In genomic region chr5:71887680-71888079, GRCh38 we compare ENCODE assay signal across 8 cellular contexts.
DNase-seq lines count a peak whose midpoint lies in the region; ATAC-seq lines count a peak whose summit lies in the region.

No MANE protein-coding gene starts in this region.

- peak; percentile 98 for ATAC-seq in GM21576 (IDR thresholded peaks at IDR 0.05; ENCODE audit: unreplicated experiment)
- ATAC-seq in stimulated activated naive B cell treated with anti-CD40 and anti-IgM and Interleukin-4, amounts not matched to agents 10 μg/mL and 1 μg/mL and 100 μg/mL, for 72 hours (replicated peaks), result peak; percentile 97 to 100

- peaks cover 2% of the 10 kb centered on the region for H3K36me3 Mint-ChIP-seq in activated naive CD4-positive, alpha-beta T cell treated with anti-CD3 and anti-CD28 coated beads, Interleukin-2, amount 10 ng/mL, durations not matched to agents 7 days and 5 days
- H3K36me3 Mint-ChIP-seq in stimulated activated naive B cell treated with anti-CD40 and anti-IgM and Interleukin-4, amounts not matched to agents 10 μg/mL and 1 μg/mL and 100 μg/mL, for 72 hours, result no peaks in the 10 kb centered on the region

- DNase-seq in activated naive CD4-positive, alpha-beta T cell treated with anti-CD3 and anti-CD28 coated beads, Interleukin-2, amount 10 ng/mL, durations not matched to agents 7 days and 5 days, result no peak
- no peak for DNase-seq in activated naive CD4-positive, alpha-beta T cell (lab: John Stamatoyannopoulos, UW)
- DNase-seq in HT-29 (ENCODE audit: low spot score) (peak; percentile 50), SKM-1 (lab: John Stamatoyannopoulos, UW; ENCODE audit: unreplicated experiment) (peak; percentile 36), foreskin melanocyte (peak; percentile 35), islet precursor cell (no peak)
- DNase-seq in stimulated activated naive B cell treated with anti-CD40 and anti-IgM and Interleukin-4, amounts not matched to agents 10 μg/mL and 1 μg/mL and 100 μg/mL, for 72 hours, result peak; percentile 15

- peaks cover 2% of the 10 kb centered on the region for H3K4me1 Mint-ChIP-seq in activated naive CD4-positive, alpha-beta T cell treated with anti-CD3 and anti-CD28 coated beads, Interleukin-2, amount 10 ng/mL, durations not matched to agents 7 days and 5 days
- peaks cover 0 to 1% of the 10 kb centered on the region in 2 donors for H3K4me1 Mint-ChIP-seq in stimulated activated naive B cell treated with anti-CD40 and anti-IgM and Interleukin-4, amounts not matched to agents 10 μg/mL and 1 μg/mL and 100 μg/mL, for 72 hours

- H3K4me3 Mint-ChIP-seq in activated naive CD4-positive, alpha-beta T cell treated with anti-CD3 and anti-CD28 coated beads, Interleukin-2, amount 10 ng/mL, durations not matched to agents 7 days and 5 days, result no peak overlapping the region
- H3K4me3 Mint-ChIP-seq in stimulated activated naive B cell treated with anti-CD40 and anti-IgM and Interleukin-4, amounts not matched to agents 10 μg/mL and 1 μg/mL and 100 μg/mL, for 72 hours, result no peak overlapping the region

- H3K27me3 Mint-ChIP-seq in activated naive CD4-positive, alpha-beta T cell treated with anti-CD3 and anti-CD28 coated beads, Interleukin-2, amount 10 ng/mL, durations not matched to agents 7 days and 5 days, result peaks cover 21% of the 10 kb centered on the region
- peaks cover 31 to 37% of the 10 kb centered on the region in 2 donors for H3K27me3 Mint-ChIP-seq in stimulated activated naive B cell treated with anti-CD40 and anti-IgM and Interleukin-4, amounts not matched to agents 10 μg/mL and 1 μg/mL and 100 μg/mL, for 72 hours

- CTCF ChIA-PET in activated naive CD4-positive, alpha-beta T cell treated with anti-CD3 and anti-CD28 coated beads, Interleukin-2, amount 10 ng/mL, durations not matched to agents 7 days and 5 days (lab: Charles Lee), result no interaction called here

- H3K27ac Mint-ChIP-seq in activated naive CD4-positive, alpha-beta T cell treated with anti-CD3 and anti-CD28 coated beads, Interleukin-2, amount 10 ng/mL, durations not matched to agents 7 days and 5 days, result peak overlapping the region; percentile 49
- H3K27ac Mint-ChIP-seq in stimulated activated naive B cell treated with anti-CD40 and anti-IgM and Interleukin-4, amounts not matched to agents 10 μg/mL and 1 μg/mL and 100 μg/mL, for 72 hours, result no peak overlapping the region

- peaks cover 6% of the 10 kb centered on the region for H3K9me3 Mint-ChIP-seq in activated naive CD4-positive, alpha-beta T cell treated with anti-CD3 and anti-CD28 coated beads, Interleukin-2, amount 10 ng/mL, durations not matched to agents 7 days and 5 days
- peaks cover 6 to 10% of the 10 kb centered on the region in 2 donors for H3K9me3 Mint-ChIP-seq in stimulated activated naive B cell treated with anti-CD40 and anti-IgM and Interleukin-4, amounts not matched to agents 10 μg/mL and 1 μg/mL and 100 μg/mL, for 72 hours

Comparison
In these comparisons a context has a peak if more than half of its experiments do, and no peak if none do; other contexts are left out.
1. DNase-seq: peak in HT-29 (single experiment), SKM-1 (single experiment), foreskin melanocyte (single experiment) and stimulated activated naive B cell treated with anti-CD40 and anti-IgM and Interleukin-4, amounts not matched to agents 10 μg/mL and 1 μg/mL and 100 μg/mL, for 72 hours (single experiment); none in activated naive CD4-positive, alpha-beta T cell treated with anti-CD3 and anti-CD28 coated beads, Interleukin-2, amount 10 ng/mL, durations not matched to agents 7 days and 5 days (single experiment), activated naive CD4-positive, alpha-beta T cell (0 of 4) and islet precursor cell (single experiment).